Comparison of ENCODE assay signal across 17 cellular contexts in genomic region chr18:23634692-23635091, GRCh38. TPM values are rescaled to one million over a fixed set of nuclear protein-coding genes. Genes with fewer than 3 reads are reported as not detected.
"Had no signal": no experiment of that assay in that cellular context is flagged by ENCODE, and none has a peak within 500 bp of the region (broad histone marks: within the 10 kb centered on the region; RNA-seq: fewer than 3 reads in every experiment).

No MANE protein-coding gene starts in this region.

- H3K4me3 ChIP-seq: body of pancreas, lung, skin epidermis, tibial artery had no signal

- H3K27ac ChIP-seq: body of pancreas, neutrophil, skin epidermis, tibial artery, WERI-Rb-1 had no signal

- DNase-seq: activated CD4-positive, alpha-beta T cell treated with anti-CD3 and anti-CD28 coated beads, Interleukin-2, amount 10 ng/mL, durations not matched to agents 24 days and 14 days; activated effector memory CD4-positive, alpha-beta T cell treated with Interleukin-2 at 50 U/mL for 16 hours; activated T-cell treated with anti-CD3 and anti-CD28 coated beads, Interleukin-2, amount 50 U/mL, for 24 hours; amniotic stem cell; body of pancreas; erythroblast; glutamatergic neuron; left colon; naive B cell; retina; T-helper 9 cell; tibial artery; WERI-Rb-1 had no signal

- H3K4me1 ChIP-seq: tibial artery had no signal

- H3K9me3 ChIP-seq: body of pancreas, neutrophil, tibial artery had no signal

- H3K27me3 ChIP-seq: body of pancreas, tibial artery had no signal

- ATAC-seq: body of pancreas, left colon had no signal

RNA-seq across cellular contexts. Expression of gene ANKRD29, which starts 28.0 kb away (rescaled TPM):
- total RNA-seq: activated CD4-positive, alpha-beta T cell treated with anti-CD3 and anti-CD28 coated beads, Interleukin-2, amount 10 ng/mL, durations not matched to agents 24 days and 14 days; activated CD8-positive, alpha-beta memory T cell treated with anti-CD3 and anti-CD28 coated beads for 36 hours had no signal

RNA-seq across cellular contexts. Expression of gene LAMA3, which starts 54.6 kb away (rescaled TPM):
- total RNA-seq: activated CD4-positive, alpha-beta T cell treated with anti-CD3 and anti-CD28 coated beads, Interleukin-2, amount 10 ng/mL, durations not matched to agents 24 days and 14 days had no signal
